5 cellular contexts compared by ENCODE assay signal in the genomic region with DNA sequence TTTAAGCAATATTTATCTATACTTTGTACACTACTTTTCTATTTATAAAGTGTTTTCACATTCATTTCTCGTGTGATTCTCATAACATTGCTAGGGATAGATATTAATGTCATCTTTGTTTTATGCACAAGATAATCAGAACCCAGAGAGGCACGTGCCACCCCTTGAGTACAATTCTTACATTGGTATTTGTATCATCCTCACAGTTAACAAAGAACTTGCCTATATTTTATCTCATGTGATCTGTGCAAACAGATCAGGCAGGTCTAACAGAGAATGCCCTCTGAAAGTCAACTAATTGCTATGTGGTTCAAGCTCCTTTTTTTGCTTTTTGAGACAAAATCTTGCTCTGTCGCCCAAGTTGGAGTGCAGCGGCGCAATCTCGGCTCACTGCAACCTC.
"Had no signal": no experiment of that assay in that cellular context is flagged by ENCODE, and none has a peak within 500 bp of the region (broad histone marks: within the 10 kb centered on the region; RNA-seq: fewer than 3 reads in every experiment).

No MANE protein-coding gene starts in this region.

- ATAC-seq: HepG2, K562 had no signal

- DNase-seq: IMR-90, KBM-7, KG1 had no signal
